1 cellular context compared by ENCODE assay signal in genomic region chr4:55345980-55346850, GRCh38.
TF ChIP-seq lines count a peak whose summit lies in the region.

Gene SRD5A3, plus strand, starts transcription at chr4:55346242. Its CDS starts 95 bp downstream, at chr4:55346337.

TF ChIP-seq in HepG2, 621 proteins besides CTCF, POLR2A, EP300 and RAD21 (continued from another document and continues in another):
- TF ChIP-seq ZNF674 (CRISPR knock-in tag; IDR thresholded peaks at IDR 0.05; ENCODE audit: low read depth) (no peak), CBX2 (IDR thresholded peaks at IDR 0.05; ENCODE audit: low read depth, low read length) (no peak), CBX2 (CRISPR knock-in tag; IDR thresholded peaks at IDR 0.05; ENCODE audit: low read depth) (no peak), SKIL (CRISPR knock-in tag; IDR thresholded peaks at IDR 0.05; ENCODE audit: borderline replicate concordance) (no peak), ZNF816 (CRISPR knock-in tag; IDR thresholded peaks at IDR 0.05; ENCODE audit: borderline replicate concordance) (no peak), FOXC1 (CRISPR knock-in tag; IDR thresholded peaks at IDR 0.05; ENCODE audit: borderline replicate concordance) (peak; percentile 68; the same call in 1 of the 2 replicates), MXD1 (CRISPR knock-in tag; IDR thresholded peaks at IDR 0.05) (peak; percentile 67), IRF2 (CRISPR knock-in tag; IDR thresholded peaks at IDR 0.05) (peak; percentile 59), ZNF703 (CRISPR knock-in tag; IDR thresholded peaks at IDR 0.05; ENCODE audit: borderline replicate concordance) (peak; percentile 47; the same call in 1 of the 2 replicates), SIN3B (IDR thresholded peaks at IDR 0.05; ENCODE audit: low read length) (no peak), ZBTB33 (CRISPR knock-in tag; IDR thresholded peaks at IDR 0.05) (no peak), STAT5B (CRISPR knock-in tag; IDR thresholded peaks at IDR 0.05) (no peak), HMG20B (CRISPR knock-in tag; conservative IDR thresholded peaks at IDR 0.05) (peak; percentile 25; the same call in 1 of the 2 replicates), CENPT (CRISPR knock-in tag; IDR thresholded peaks at IDR 0.05; ENCODE audit: low read depth) (no peak; the same call in 1 of the 2 replicates), AGO2 (optimal IDR thresholded peaks at IDR 0.05; ENCODE audit: low read depth, low read length) (peak; percentile 36), SETDB1 (CRISPR knock-in tag; IDR thresholded peaks at IDR 0.05; ENCODE audit: borderline replicate concordance) (no peak), ZMYM4 (CRISPR knock-in tag; IDR thresholded peaks at IDR 0.05) (peak; percentile 92), ZNF83 (CRISPR knock-in tag; IDR thresholded peaks at IDR 0.05; ENCODE audit: borderline replicate concordance) (no peak), GMEB2 (CRISPR knock-in tag; IDR thresholded peaks at IDR 0.05; ENCODE audit: low read depth) (no peak), RERE (CRISPR knock-in tag; IDR thresholded peaks at IDR 0.05; ENCODE audit: low read depth) (no peak), DRAP1 (CRISPR knock-in tag; IDR thresholded peaks at IDR 0.05) (0 out of 2 replicates have a peak, but pooled peaks have one; percentile 34), ZBTB49 (CRISPR knock-in tag; IDR thresholded peaks at IDR 0.05; ENCODE audit: borderline replicate concordance) (no peak), NFYB (CRISPR knock-in tag; IDR thresholded peaks at IDR 0.05) (no peak), PRDM15 (CRISPR knock-in tag; IDR thresholded peaks at IDR 0.05) (peak; percentile 37; the same call in 1 of the 2 replicates), ZNF18 (CRISPR knock-in tag; IDR thresholded peaks at IDR 0.05; ENCODE audit: insufficient replicate concordance) (peak; percentile 38), ASH2L (IDR thresholded peaks at IDR 0.05; ENCODE audit: insufficient read length, low read depth, low read length) (peak; percentile 85), ZSCAN9 (CRISPR knock-in tag; IDR thresholded peaks at IDR 0.05; ENCODE audit: borderline replicate concordance) (peak; percentile 55; the same call in 1 of the 2 replicates), RNF2 (conservative IDR thresholded peaks at IDR 0.05; ENCODE audit: low read depth) (peak; percentile 73), ZBTB7B (CRISPR knock-in tag; IDR thresholded peaks at IDR 0.05) (peak; percentile 70; the same call in 1 of the 2 replicates), MAFG (CRISPR knock-in tag; IDR thresholded peaks at IDR 0.05) (no peak), NKX3-1 (CRISPR knock-in tag; IDR thresholded peaks at IDR 0.05) (0 out of 2 replicates have a peak, but pooled peaks have one; percentile 61), ZNF572 (CRISPR knock-in tag; IDR thresholded peaks at IDR 0.05) (0 out of 2 replicates have a peak, but pooled peaks have one; percentile 56), JUNB (CRISPR knock-in tag; IDR thresholded peaks at IDR 0.05; ENCODE audit: borderline replicate concordance) (no peak)
